ENCODE assay signal across 23 cellular contexts in the genomic region with DNA sequence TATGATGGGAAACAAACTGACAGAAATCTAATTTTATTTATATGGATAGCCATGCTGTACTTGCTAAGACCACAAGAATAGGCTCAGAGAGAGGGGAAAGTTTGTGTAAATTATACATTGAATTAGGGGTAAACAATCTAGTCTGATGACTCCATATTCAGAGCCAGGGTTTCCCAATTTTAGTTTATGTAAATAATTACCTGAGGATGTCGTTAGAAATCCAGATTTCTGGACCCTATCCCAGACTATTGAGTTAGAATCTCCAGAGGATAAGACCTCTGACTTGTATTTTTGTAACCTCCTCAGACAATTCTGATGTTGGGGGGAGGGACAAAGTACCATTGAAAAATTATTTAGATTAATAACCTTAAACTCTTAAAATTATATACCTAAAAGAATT. TPM values are rescaled to one million over a fixed set of nuclear protein-coding genes. Genes with fewer than 3 reads are reported as not detected.
A peak's percentile ranks its signal among the peaks of the same experiment; 100 is the strongest.
DNase-seq lines count a peak whose midpoint lies in the region; ATAC-seq, FAIRE-seq and TF ChIP-seq lines count a peak whose summit lies in the region.
"Had no signal": no experiment of that assay in that cellular context is flagged by ENCODE, and none has a peak within 500 bp of the region (broad histone marks: within the 10 kb centered on the region; RNA-seq: fewer than 3 reads in every experiment).

No MANE protein-coding gene starts in this region.

- intact Hi-C loops in right lobe of liver (cut with DNase I) = no loop called here
- intact Hi-C loops in HepG2 (cut with micrococcal nuclease; ENCODE audit: unreplicated experiment) = no loop called here
- intact Hi-C loops in gastrocnemius medialis (cut with DNase I; ENCODE audit: low total_unique reads) = no loop called here

- H2AFZ ChIP-seq in HepG2 (ENCODE audit: low read length) = no peak overlapping the region

- POLR2A ChIA-PET in HepG2 (lab: Yijun Ruan, JAX) = no interaction called here

- H4K20me1 ChIP-seq in HepG2 (ENCODE audit: insufficient read depth, low read length) = no peaks in the 10 kb centered on the region
- H4K20me1 ChIP-seq: BLaER1 had no signal

- ATAC-seq in right lobe of liver (peak; percentile 37 to 70 (median 64)), HepG2 (no peak), left lobe of liver (peak; percentile 57), gastrocnemius medialis (no peak), GM19328 (IDR thresholded peaks at IDR 0.05; ENCODE audit: unreplicated experiment) (no peak)

- H3K9me3 ChIP-seq in right lobe of liver (no peaks in the 10 kb centered on the region), HepG2 (ENCODE audit: low read length) (no peaks in the 10 kb centered on the region), gastrocnemius medialis (no peaks in the 10 kb centered on the region)
- H3K9me3 ChIP-seq: BE2C had no signal

- DNase-seq in right lobe of liver = no peak
- DNase-seq in HepG2 (ENCODE audit: low spot score) = no peak
- DNase-seq in left lobe of liver (ENCODE audit: low spot score) = no peak
- DNase-seq in gastrocnemius medialis = no peak
- no peak for DNase-seq in LoVo (ENCODE audit: low spot score)
- no peak for DNase-seq in Kasumi-1 (lab: John Stamatoyannopoulos, UW)
- DNase-seq: 8988T; ACHN; BE2C; C1 segment of cervical spinal cord; CD4-positive, alpha-beta memory T cell; CD4-positive, CD25-positive, alpha-beta regulatory T cell; CD8-positive, alpha-beta memory T cell; COR-L47; DMS 273 treated with DMSO at 0.1 percent for 48 hours; DMS79 treated with DMSO at 0.1 percent for 48 hours; GF-D8 had no signal

- WGBS in right lobe of liver (ENCODE audit: insufficient coverage, low coverage, low lambda C conversion rate, missing lambda C conversion rate) = 6% methylated on average over 1 of the region's 1 CpG
- whole genome bisulfite sequencing in HepG2 (ENCODE audit: low lambda C conversion rate) = 68% methylated on average over 1 of the region's 1 CpG

- H3K4me1 ChIP-seq in right lobe of liver = peaks cover 0 to 45% (median 11%) of the 10 kb centered on the region in 4 donors
- H3K4me1 ChIP-seq in HepG2 (ENCODE audit: insufficient read depth, low read length) = 0 out of 2 replicates have a peak, but pooled peaks cover 4% of the 10 kb centered on the region
- peaks cover 68 to 75% of the 10 kb centered on the region in 2 donors for H3K4me1 ChIP-seq in gastrocnemius medialis
- H3K4me1 ChIP-seq: BE2C, BLaER1 had no signal

- in situ Hi-C loops in HepG2 (cut with HindIII; ENCODE audit: extremely low pct_ligation_motif_present, low pct_unique_long_range_greater_than_20kb) (no loop called here), gastrocnemius medialis (cut with MboI; ENCODE audit: low sequenced_read_pairs in 4 of 4) (no loop called here)

- CTCF ChIA-PET in HepG2 (lab: Yijun Ruan, JAX; ENCODE audit: low intra/inter-chr PET ratio, low total read pairs) = no interaction called here

- no peak overlapping the region for H3K4me2 ChIP-seq in HepG2 (ENCODE audit: low read depth, low read length)
- H3K4me2 ChIP-seq: BLaER1 had no signal

- TF ChIP-seq CTCF in right lobe of liver (IDR thresholded peaks at IDR 0.05) (no peak), HepG2 (CRISPR knock-in tag; IDR thresholded peaks at IDR 0.05) (no peak), gastrocnemius medialis (IDR thresholded peaks at IDR 0.05 in 4 of 5, conservative IDR thresholded peaks at IDR 0.05 in 1 of 5) (no peak)

- H3K79me2 ChIP-seq in HepG2 (ENCODE audit: insufficient read depth, low read length) = peaks cover 15% of the 10 kb centered on the region

- H3K27ac ChIP-seq in right lobe of liver (peak overlapping the region in 2 of 3 donors; percentile 2 to 67), HepG2 (ENCODE audit: extremely low read length, insufficient read depth, low read length) (no peak overlapping the region), gastrocnemius medialis (peak overlapping the region in 3 of 4 donors; percentile 31 to 86 (median 59))
- H3K27ac ChIP-seq: BLaER1 had no signal

- H3K27me3 ChIP-seq in right lobe of liver (no peaks in the 10 kb centered on the region), HepG2 (ENCODE audit: control insufficient read depth in 1 of 2, insufficient read depth in 2 of 2, low read length in 2 of 2) (no peaks in the 10 kb centered on the region), gastrocnemius medialis (no peaks in the 10 kb centered on the region)
- H3K27me3 ChIP-seq: BE2C, BLaER1 had no signal

- TF ChIP-seq POLR2A in right lobe of liver (IDR thresholded peaks at IDR 0.05) (no peak), HepG2 (IDR thresholded peaks at IDR 0.05; ENCODE audit: insufficient read depth in 1 of 2, low read depth in 2 of 2, low read length in 2 of 2) (no peak), gastrocnemius medialis (IDR thresholded peaks at IDR 0.05) (no peak)

- H3K36me3 ChIP-seq in right lobe of liver (peaks cover 0 to 3% (median 0%) of the 10 kb centered on the region in 4 donors), HepG2 (replicated peaks in 1 of 2; ENCODE audit: control insufficient read depth in 1 of 2, insufficient read depth in 2 of 2, low read length in 2 of 2) (peaks cover 0 to 6% of the 10 kb centered on the region in 2 experiments; a peak in 1 of 5 replicates), gastrocnemius medialis (no peaks in the 10 kb centered on the region)
- H3K36me3 ChIP-seq: BE2C had no signal

- H3K9ac ChIP-seq in HepG2 (ENCODE audit: insufficient read depth, low read depth, low read length) = no peak overlapping the region
- H3K9ac ChIP-seq: BLaER1 had no signal

- H3K4me3 ChIP-seq in right lobe of liver = no peak overlapping the region
- H3K4me3 ChIP-seq in HepG2 (replicated peaks in 1 of 3; ENCODE audit: insufficient read depth in 1 of 3, low read depth in 2 of 3, low read length in 3 of 3) = no peak overlapping the region
- H3K4me3 ChIP-seq in gastrocnemius medialis = no peak overlapping the region
- H3K4me3 ChIP-seq: BLaER1 had no signal

- no TSS peak for BruUV-seq in HepG2 (replicated peaks; lab: Mats Ljungman, UMichigan)

- no peak for TF ChIP-seq EP300 in HepG2 (IDR thresholded peaks at IDR 0.05; ENCODE audit: low read depth in 2 of 2, low read length in 2 of 2)
- TF ChIP-seq EP300 in HepG2 (CRISPR knock-in tag; IDR thresholded peaks at IDR 0.05; ENCODE audit: borderline replicate concordance) = no peak

- FAIRE-seq in HepG2 (lab: Jason Lieb, UNC) = no peak
- FAIRE-seq: A204.1, G401.6, GM12891, GM19239 had no signal

- no peak for TF ChIP-seq RAD21 in HepG2 (CRISPR knock-in tag; IDR thresholded peaks at IDR 0.05)

TF ChIP-seq in HepG2, 621 proteins besides CTCF, POLR2A, EP300 and RAD21 (continues in another document):
- no peak for TF ChIP-seq ZNF777 (CRISPR knock-in tag; IDR thresholded peaks at IDR 0.05)

RNA-seq across cellular contexts. Expression of a gene that starts 18.3 kb away (rescaled TPM):
- total RNA-seq in right lobe of liver (100 to 1,000 TPM in 1 of 6 experiments, 10 to 100 TPM in 5; 21.9 to 118 (median 45.7) TPM), HepG2 (2016; rRNA removed; fragmentation: Illumina TruSeq; extraction: Trizol) (89.7 and 91.7 TPM in 2 replicates), left lobe of liver (42.7 TPM), gastrocnemius medialis (10 to 100 TPM; 70.5 to 94.7 (median 88.1) TPM)
- 21.5 and 23.1 TPM in 2 replicates for total RNA-seq in HepG2 (2016; cell fraction: cytosol; rRNA removed; fragmentation: Illumina TruSeq; extraction: Trizol; ENCODE audit: low read depth)
- total RNA-seq in HepG2 (2016; cell fraction: insoluble cytoplasmic fraction; rRNA removed; fragmentation: Illumina TruSeq; extraction: Trizol) = 83.3 and 83.7 TPM in 2 replicates
- total RNA-seq in HepG2 (2016; cell fraction: membrane; rRNA removed; fragmentation: Illumina TruSeq; extraction: Trizol) = 39.3 and 39.5 TPM in 2 replicates
- 83.7 and 88.6 TPM in 2 replicates for total RNA-seq in HepG2 (2016; cell fraction: nucleus; rRNA removed; fragmentation: Illumina TruSeq; extraction: Trizol)
- polyA plus RNA-seq in HepG2 (2011; rRNA removed) = 72.8 and 120 TPM in 2 replicates
- 48.2 and 82.4 TPM in 2 replicates for polyA plus RNA-seq in HepG2 (2011; cell fraction: cytosol; rRNA removed)
- polyA plus RNA-seq in HepG2 (2011; cell fraction: nucleus; rRNA removed) = 193 and 292 TPM in 2 replicates
- 108 and 131 TPM in 2 replicates for polyA plus RNA-seq in HepG2 (2012)
- polyA plus RNA-seq in HepG2 (2016; cell fraction: cytosol; fragmentation: Illumina TruSeq; extraction: Trizol; ENCODE audit: low read depth) = 17.6 and 18.7 TPM in 2 replicates
- polyA plus RNA-seq in HepG2 (2016; cell fraction: insoluble cytoplasmic fraction; fragmentation: Illumina TruSeq; extraction: Trizol; ENCODE audit: low read depth) = 87.7 and 90.8 TPM in 2 replicates
- polyA plus RNA-seq in HepG2 (2016; cell fraction: membrane; fragmentation: Illumina TruSeq; extraction: Trizol; ENCODE audit: low read depth) = 29.1 and 35.3 TPM in 2 replicates
- 176 and 178 TPM in 2 replicates for polyA plus RNA-seq in HepG2 (2016; cell fraction: nucleus; fragmentation: Illumina TruSeq; extraction: Trizol; ENCODE audit: insufficient read depth, low read depth)
- polyA minus RNA-seq in HepG2 (2011; rRNA and poly(A)+ RNA removed; ENCODE audit: low replicate concordance) = 155 and 246 TPM in 2 replicates
- polyA minus RNA-seq in HepG2 (2011; cell fraction: cytosol; rRNA and poly(A)+ RNA removed) = 49.2 and 69.9 TPM in 2 replicates
- polyA minus RNA-seq in HepG2 (2011; cell fraction: nucleus; rRNA and poly(A)+ RNA removed) = 157 and 295 TPM in 2 replicates

RNA-seq across cellular contexts. Expression of a gene that starts 22.1 kb away (rescaled TPM):
- total RNA-seq in right lobe of liver (10 to 100 TPM in 2 of 6 experiments, 1 to 10 TPM in 4; 4.8 to 13.3 (median 9.4) TPM), HepG2 (2016; rRNA removed; fragmentation: Illumina TruSeq; extraction: Trizol) (1.9 and 6.6 TPM in 2 replicates), left lobe of liver (9.9 TPM), gastrocnemius medialis (10 to 100 TPM; 11.4 to 54.2 (median 15.4) TPM)
- total RNA-seq in HepG2 (2016; cell fraction: cytosol; rRNA removed; fragmentation: Illumina TruSeq; extraction: Trizol; ENCODE audit: low read depth) = 0.97 and 1.8 TPM in 2 replicates
- total RNA-seq in HepG2 (2016; cell fraction: insoluble cytoplasmic fraction; rRNA removed; fragmentation: Illumina TruSeq; extraction: Trizol) = 2.1 and 7.0 TPM in 2 replicates
- total RNA-seq in HepG2 (2016; cell fraction: membrane; rRNA removed; fragmentation: Illumina TruSeq; extraction: Trizol) = 1.3 and 1.9 TPM in 2 replicates
- total RNA-seq in HepG2 (2016; cell fraction: nucleus; rRNA removed; fragmentation: Illumina TruSeq; extraction: Trizol) = 13.6 and 13.8 TPM in 2 replicates
- polyA plus RNA-seq in HepG2 (2011; rRNA removed) = 23.0 and 35.3 TPM in 2 replicates
- polyA plus RNA-seq in HepG2 (2011; cell fraction: cytosol; rRNA removed) = 8.5 and 11.9 TPM in 2 replicates
- 155 and 166 TPM in 2 replicates for polyA plus RNA-seq in HepG2 (2011; cell fraction: nucleus; rRNA removed)
- 16.1 and 18.7 TPM in 2 replicates for polyA plus RNA-seq in HepG2 (2012)
- 2.2 and 2.3 TPM in 2 replicates for polyA plus RNA-seq in HepG2 (2016; cell fraction: cytosol; fragmentation: Illumina TruSeq; extraction: Trizol; ENCODE audit: low read depth)
- 3.9 and 4.4 TPM in 2 replicates for polyA plus RNA-seq in HepG2 (2016; cell fraction: insoluble cytoplasmic fraction; fragmentation: Illumina TruSeq; extraction: Trizol; ENCODE audit: low read depth)
- 2.5 and 2.7 TPM in 2 replicates for polyA plus RNA-seq in HepG2 (2016; cell fraction: membrane; fragmentation: Illumina TruSeq; extraction: Trizol; ENCODE audit: low read depth)
- polyA plus RNA-seq in HepG2 (2016; cell fraction: nucleus; fragmentation: Illumina TruSeq; extraction: Trizol; ENCODE audit: insufficient read depth, low read depth) = 54.9 and 57.9 TPM in 2 replicates
- polyA minus RNA-seq in HepG2 (2011; rRNA and poly(A)+ RNA removed; ENCODE audit: low replicate concordance) = 0.12 and 38.2 TPM in 2 replicates
- 6.3 and 6.5 TPM in 2 replicates for polyA minus RNA-seq in HepG2 (2011; cell fraction: cytosol; rRNA and poly(A)+ RNA removed)
- polyA minus RNA-seq in HepG2 (2011; cell fraction: nucleus; rRNA and poly(A)+ RNA removed) = 31.0 and 37.2 TPM in 2 replicates

Comparison
In these comparisons a context has a peak if more than half of its experiments do, and no peak if none do; other contexts are left out.
1. ATAC-seq: peak in right lobe of liver (4 of 4) and left lobe of liver (single experiment); none in HepG2 (single experiment), gastrocnemius medialis (0 of 2) and GM19328 (single experiment).